8 cellular contexts compared by ENCODE assay signal in genomic region chr9:130053109-130053503, GRCh38. TPM values are rescaled to one million over a fixed set of nuclear protein-coding genes. Genes with fewer than 3 reads are reported as not detected.
DNase-seq lines count a peak whose midpoint lies in the region; ATAC-seq and TF ChIP-seq lines count a peak whose summit lies in the region.

No MANE protein-coding gene starts in this region.

- no peak for ATAC-seq in PC-3
- ATAC-seq in GM18502 (IDR thresholded peaks at IDR 0.05; ENCODE audit: poor library complexity, unreplicated experiment) = no peak
- ATAC-seq in HG03439 (IDR thresholded peaks at IDR 0.05; ENCODE audit: unreplicated experiment) = no peak

- BruUV-seq in PC-3 (replicated peaks; lab: Mats Ljungman, UMichigan) = TSS peak; percentile 87

- CTCF ChIA-PET in CD4-positive, alpha-beta memory T cell (lab: Charles Lee; ENCODE audit: partially characterized antibody) = interaction anchor here (0.6 to 2.1 kb wide), 11 partner anchors 9 to 218 kb away, joined by 3 to 10 read pairs (median 3); partner anchors contain the start of genes C9orf78 and USP20
- CTCF ChIA-PET in PC-3 (lab: Charles Lee) = no interaction called here

- H3K4me2 ChIP-seq in PC-3 (ENCODE audit: low read length) = peak overlapping the region; percentile 95

- H3K36me3 Mint-ChIP-seq in CD4-positive, alpha-beta memory T cell = peaks cover 2 to 8% of the 10 kb centered on the region in 2 donors
- peaks cover 4% of the 10 kb centered on the region for H3K36me3 Mint-ChIP-seq in endothelial cell (ENCODE audit: low read depth, unreplicated experiment)

- peak overlapping the region; percentile 91 to 97 (median 94) for H3K27ac Mint-ChIP-seq in CD4-positive, alpha-beta memory T cell
- H3K27ac Mint-ChIP-seq in endothelial cell (ENCODE audit: unreplicated experiment) = peak overlapping the region; percentile 88

- H3K4me3 ChIP-seq in CD4-positive, alpha-beta memory T cell (ENCODE audit: low read length in 2 of 2) = peak overlapping the region; percentile 67 to 98
- peak overlapping the region; percentile 95 for H3K4me3 ChIP-seq in PC-3 (ENCODE audit: low read length)
- peak overlapping the region; percentile 96 for H3K4me3 ChIP-seq in neutrophil (ENCODE audit: low read depth in 1 of 2, low read length in 1 of 2)

- H3K27ac ChIP-seq in CD4-positive, alpha-beta memory T cell (ENCODE audit: low read depth, low read length) = peak overlapping the region; percentile 95
- H3K27ac ChIP-seq in PC-3 (ENCODE audit: low read length) (peak overlapping the region; percentile 70), neutrophil (peak overlapping the region; percentile 90)

- peak overlapping the region; percentile 88 to 95 (median 95) for H3K4me3 Mint-ChIP-seq in CD4-positive, alpha-beta memory T cell
- H3K4me3 Mint-ChIP-seq in endothelial cell (ENCODE audit: unreplicated experiment) = peak overlapping the region; percentile 99

- H3K9me2 ChIP-seq in PC-3 (replicated peaks; ENCODE audit: low read length) = no peaks in the 10 kb centered on the region

- no peaks in the 10 kb centered on the region for H4K20me1 ChIP-seq in PC-3 (ENCODE audit: low read length)

- peak overlapping the region; percentile 86 for H2AFZ ChIP-seq in PC-3 (ENCODE audit: low read length)

- peak overlapping the region; percentile 94 for H3K9ac ChIP-seq in PC-3 (ENCODE audit: low read length)

- no peaks in the 10 kb centered on the region for H3K27me3 Mint-ChIP-seq in CD4-positive, alpha-beta memory T cell
- no peaks in the 10 kb centered on the region for H3K27me3 Mint-ChIP-seq in endothelial cell (ENCODE audit: unreplicated experiment)

- H3K9me3 ChIP-seq in CD4-positive, alpha-beta memory T cell (ENCODE audit: control insufficient read depth in 1 of 2, low read length in 2 of 2) = no peaks in the 10 kb centered on the region
- no peaks in the 10 kb centered on the region for H3K9me3 ChIP-seq in PC-3 (ENCODE audit: low read length)
- no peaks in the 10 kb centered on the region for H3K9me3 ChIP-seq in neutrophil

- no peaks in the 10 kb centered on the region for H3F3A ChIP-seq in PC-3 (ENCODE audit: low read length, unreplicated experiment)

- no peaks in the 10 kb centered on the region for H3K27me3 ChIP-seq in CD4-positive, alpha-beta memory T cell (ENCODE audit: insufficient read depth, low read length)
- H3K27me3 ChIP-seq in PC-3 (ENCODE audit: low read length) (no peaks in the 10 kb centered on the region), neutrophil (no peaks in the 10 kb centered on the region)

- intact Hi-C loops in CD4-positive, alpha-beta memory T cell (cut with micrococcal nuclease) = loop anchor here (1.0 to 2.0 kb wide), 3 partner anchors 10 to 218 kb away; partner anchors contain the start of genes C9orf78, FNBP1 and USP20
- intact Hi-C loops in PC-3 (cut with micrococcal nuclease) = no loop called here

- POLR2A ChIA-PET in CD4-positive, alpha-beta memory T cell (lab: Charles Lee; ENCODE audit: partially characterized antibody) = interaction anchor here (0.6 to 5.4 kb wide), 18 partner anchors 10 to 251 kb away, joined by 3 to 66 read pairs (median 5); partner anchors contain the start of gene FNBP1
- POLR2A ChIA-PET in PC-3 (lab: Charles Lee; ENCODE audit: unreplicated experiment) = interaction anchor here (0.6 kb wide), 1 partner anchor 80 kb away, joined by 3 read pairs; no protein-coding TSS in a partner anchor

- peaks cover 58% of the 10 kb centered on the region for H3K79me2 ChIP-seq in PC-3 (ENCODE audit: low read length)

- TF ChIP-seq CTCF in PC-3 (conservative IDR thresholded peaks at IDR 0.05; ENCODE audit: low read depth, low read length) (no peak), endothelial cell (IDR thresholded peaks at IDR 0.05; ENCODE audit: unreplicated experiment) (no peak), neutrophil (IDR thresholded peaks at IDR 0.05) (no peak)

- peaks cover 29% of the 10 kb centered on the region for H3K4me1 ChIP-seq in CD4-positive, alpha-beta memory T cell (ENCODE audit: insufficient read depth, low read length)
- H3K4me1 ChIP-seq in PC-3 (ENCODE audit: insufficient read depth, low read length) = peaks cover 23% of the 10 kb centered on the region
- peaks cover 25 to 27% of the 10 kb centered on the region in 2 experiments for H3K4me1 ChIP-seq in neutrophil (ENCODE audit: control insufficient read depth in 1 of 2, insufficient read depth in 1 of 2, low read depth in 1 of 2, low read length in 1 of 2)

- H3K4me1 Mint-ChIP-seq in CD4-positive, alpha-beta memory T cell = peaks cover 16 to 35% (median 25%) of the 10 kb centered on the region in 4 donors
- H3K4me1 Mint-ChIP-seq in endothelial cell (ENCODE audit: unreplicated experiment) = peaks cover 13% of the 10 kb centered on the region

- no peaks in the 10 kb centered on the region for H3K36me3 ChIP-seq in CD4-positive, alpha-beta memory T cell (ENCODE audit: insufficient read depth, low read length)
- H3K36me3 ChIP-seq in PC-3 (ENCODE audit: low read depth, low read length) (no peaks in the 10 kb centered on the region), neutrophil (peaks cover 4% of the 10 kb centered on the region)

- no peaks in the 10 kb centered on the region for H3K9me3 Mint-ChIP-seq in CD4-positive, alpha-beta memory T cell
- H3K9me3 Mint-ChIP-seq in endothelial cell (ENCODE audit: unreplicated experiment) = no peaks in the 10 kb centered on the region

- DNase-seq in CD4-positive, alpha-beta memory T cell = no peak
- no peak for DNase-seq in PC-3
- no peak for DNase-seq in endothelial cell (ENCODE audit: low spot score)
- DNase-seq in NCI-H1105 treated with DMSO at 0.1 percent for 48 hours (lab: John Stamatoyannopoulos, UW) = no peak
- no peak for DNase-seq in COLO668 (lab: John Stamatoyannopoulos, UW; ENCODE audit: unreplicated experiment)

RNA-seq across cellular contexts. Expression of gene GPR107, which starts 0.6 kb away (rescaled TPM):
- 10 to 100 TPM; 23.8 to 24.4 TPM for total RNA-seq in CD4-positive, alpha-beta memory T cell
- 1 to 10 TPM; 2.2 to 3.3 TPM for polyA plus RNA-seq in CD4-positive, alpha-beta memory T cell
- total RNA-seq in PC-3 (2014; rRNA removed) (11.4 and 15.4 TPM in 2 replicates), endothelial cell (ENCODE audit: unreplicated experiment) (63.5 TPM)

RNA-seq across cellular contexts. Expression of gene FNBP1, which starts 10.1 kb away (rescaled TPM):
- 100 to 1,000 TPM; 197 to 202 TPM for total RNA-seq in CD4-positive, alpha-beta memory T cell
- polyA plus RNA-seq in CD4-positive, alpha-beta memory T cell = 100 to 1,000 TPM; 143 to 165 TPM
- 30.8 and 39.6 TPM in 2 replicates for total RNA-seq in PC-3 (2014; rRNA removed)
- 119 TPM for total RNA-seq in endothelial cell (ENCODE audit: unreplicated experiment)
